ENCODE assay signal across 8 cellular contexts in the genomic region with DNA sequence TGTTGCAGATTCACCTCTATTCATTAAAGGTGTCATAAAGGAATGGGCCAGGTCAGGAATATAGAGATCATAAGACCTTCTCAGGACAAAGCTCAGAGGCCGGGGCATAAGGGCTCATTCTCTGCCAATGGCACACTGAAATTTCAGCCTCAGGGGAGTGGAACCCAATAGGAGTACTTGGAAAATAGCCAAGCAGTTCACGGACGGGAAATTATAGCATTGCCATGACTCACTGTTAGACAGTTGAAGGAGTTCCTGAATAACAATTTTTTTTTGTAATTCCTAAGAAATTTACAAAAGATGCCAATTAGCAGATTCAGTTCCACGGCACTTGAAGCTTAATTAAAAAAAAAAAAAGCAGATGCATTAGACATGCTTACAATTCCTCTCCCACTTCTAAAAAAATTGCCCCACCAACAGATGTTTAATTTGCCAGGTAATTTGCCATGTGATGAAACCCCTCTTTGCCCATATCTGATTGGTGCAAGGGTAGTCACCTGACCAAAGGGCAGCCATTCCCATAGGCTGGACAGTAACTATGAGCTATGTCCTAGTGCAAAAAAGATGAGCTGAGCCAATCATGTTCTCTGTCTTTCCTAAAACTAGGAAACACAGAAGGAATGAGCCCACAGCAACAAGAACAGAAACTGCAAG. TPM values are rescaled to one million over a fixed set of nuclear protein-coding genes. Genes with fewer than 3 reads are reported as not detected.
A peak's percentile ranks its signal among the peaks of the same experiment; 100 is the strongest.
DNase-seq lines count a peak whose midpoint lies in the region; ATAC-seq, FAIRE-seq and TF ChIP-seq lines count a peak whose summit lies in the region.

No MANE protein-coding gene starts in this region.

- H3K27ac ChIP-seq in BLaER1: no peak overlapping the region
- H3K27ac ChIP-seq in astrocyte (ENCODE audit: low read depth, low read length): no peak overlapping the region

- H3K4me2 ChIP-seq in BLaER1: 0 out of 2 replicates have a peak overlapping the region, but pooled peaks have one; percentile 2
- H3K4me2 ChIP-seq in astrocyte (ENCODE audit: low read length): peak overlapping the region; percentile 9

- no peaks in the 10 kb centered on the region for H3K36me3 Mint-ChIP-seq in astrocyte (ENCODE audit: low read depth, unreplicated experiment)

- H3K9me3 Mint-ChIP-seq in astrocyte (ENCODE audit: unreplicated experiment): no peaks in the 10 kb centered on the region

- no peaks in the 10 kb centered on the region for H3K27me3 Mint-ChIP-seq in astrocyte (ENCODE audit: low read depth, unreplicated experiment)

- H3K79me2 ChIP-seq in astrocyte (ENCODE audit: insufficient read depth, low read length): no peaks in the 10 kb centered on the region

- ATAC-seq in HG03460 (IDR thresholded peaks at IDR 0.05; ENCODE audit: unreplicated experiment): no peak
- ATAC-seq in HG03571 (IDR thresholded peaks at IDR 0.05; ENCODE audit: unreplicated experiment): no peak

- FAIRE-seq in astrocyte (lab: Jason Lieb, UNC): peak; percentile 84

- H3K4me3 ChIP-seq in BLaER1 (no peak overlapping the region), astrocyte (ENCODE audit: insufficient read depth, low read depth, low read length) (no peak overlapping the region)

- H2AFZ ChIP-seq in astrocyte (ENCODE audit: low read depth, low read length): no peak overlapping the region

- H3K36me3 ChIP-seq in BLaER1: no peaks in the 10 kb centered on the region
- H3K36me3 ChIP-seq in astrocyte (ENCODE audit: insufficient read depth, low read length): no peaks in the 10 kb centered on the region

- H3K9me3 ChIP-seq in BLaER1 (peaks cover 17% of the 10 kb centered on the region), astrocyte (ENCODE audit: insufficient read depth, low read depth, low read length) (no peaks in the 10 kb centered on the region)

- peaks cover 80% of the 10 kb centered on the region for H3K4me1 ChIP-seq in BLaER1
- peaks cover 19% of the 10 kb centered on the region for H3K4me1 ChIP-seq in astrocyte (ENCODE audit: insufficient read depth, low read length)

- no peak overlapping the region for H3K4me3 Mint-ChIP-seq in astrocyte (ENCODE audit: unreplicated experiment)

- peak; percentile 42 for DNase-seq in NCI-H1092 (lab: John Stamatoyannopoulos, UW)
- DNase-seq in astrocyte (ENCODE audit: low read depth): peak; percentile 79
- DNase-seq in iPS-NIHi11 (ENCODE audit: low spot score): peak; percentile 42
- no peak for DNase-seq in activated T-cell treated with anti-CD3 and anti-CD28 coated beads for 4 hours
- no peak for DNase-seq in Ammon's horn (ENCODE audit: low spot score)

- peaks cover 16% of the 10 kb centered on the region for H3K4me1 Mint-ChIP-seq in astrocyte (ENCODE audit: low read depth, unreplicated experiment)

- TF ChIP-seq CTCF in astrocyte (IDR thresholded peaks at IDR 0.05; ENCODE audit: insufficient read depth, low read depth, low read length): no peak

- H4K20me1 ChIP-seq in BLaER1 (no peaks in the 10 kb centered on the region), astrocyte (ENCODE audit: insufficient read depth, low read length) (no peaks in the 10 kb centered on the region)

- no peak overlapping the region for H3K9ac ChIP-seq in BLaER1
- no peak overlapping the region for H3K9ac ChIP-seq in astrocyte (ENCODE audit: low read length)

- H3K27me3 ChIP-seq in BLaER1: no peaks in the 10 kb centered on the region
- H3K27me3 ChIP-seq in astrocyte (ENCODE audit: insufficient read depth, low read length): no peaks in the 10 kb centered on the region

- no peak overlapping the region for H3K27ac Mint-ChIP-seq in astrocyte (ENCODE audit: unreplicated experiment)

RNA-seq across cellular contexts. Expression of gene PTCD2, which starts 58.6 kb away (rescaled TPM):
- 11.4 and 13.5 TPM in 2 replicates for total RNA-seq in astrocyte

RNA-seq across cellular contexts. Expression of gene MRPS27, which starts 58.7 kb away (rescaled TPM):
- total RNA-seq in astrocyte: 37.0 and 43.6 TPM in 2 replicates

Comparison
In these comparisons a context has a peak if more than half of its experiments do, and no peak if none do; other contexts are left out.
1. DNase-seq: peak in NCI-H1092 (single experiment), astrocyte (single experiment) and iPS-NIHi11 (single experiment); none in activated T-cell treated with anti-CD3 and anti-CD28 coated beads for 4 hours (single experiment) and Ammon's horn (single experiment).